Comparison of ENCODE assay signal across 21 cellular contexts in the genomic region with DNA sequence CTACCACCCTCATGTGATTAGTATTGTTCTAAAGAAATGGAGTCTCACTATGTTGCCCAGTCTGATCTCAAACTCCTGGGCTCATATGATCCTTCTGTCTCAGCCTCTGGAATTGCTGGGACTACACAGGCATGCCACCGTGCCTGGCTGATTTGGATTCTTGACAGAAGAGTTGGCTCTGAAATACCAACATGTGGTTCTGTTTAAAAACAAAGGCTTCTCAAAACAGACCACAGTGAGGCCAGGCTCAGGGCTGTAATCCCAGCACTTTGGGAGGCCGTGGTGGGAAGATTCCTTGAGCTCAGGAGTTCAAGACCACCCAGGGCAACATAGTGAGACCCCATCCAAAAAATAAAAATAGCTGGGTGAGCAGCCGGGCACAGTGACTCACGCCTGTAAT.
DNase-seq lines count a peak whose midpoint lies in the region; ATAC-seq and TF ChIP-seq lines count a peak whose summit lies in the region.
"Had no signal": no experiment of that assay in that cellular context is flagged by ENCODE, and none has a peak within 500 bp of the region (broad histone marks: within the 10 kb centered on the region; RNA-seq: fewer than 3 reads in every experiment).

No MANE protein-coding gene starts in this region.

- H3K27ac ChIP-seq in CD8-positive, alpha-beta T cell (ENCODE audit: low read depth, low read length) = no peak overlapping the region
- no peak overlapping the region for H3K27ac ChIP-seq in IMR-90 (ENCODE audit: insufficient read depth, low read length)
- H3K27ac ChIP-seq: body of pancreas had no signal

- H3K4me1 ChIP-seq in CD8-positive, alpha-beta T cell (ENCODE audit: insufficient read depth, low read length) = no peaks in the 10 kb centered on the region
- H3K4me1 ChIP-seq in IMR-90 (ENCODE audit: control insufficient read depth, insufficient read depth, low read length) = no peaks in the 10 kb centered on the region
- H3K4me1 ChIP-seq: body of pancreas had no signal

- no peak for ATAC-seq in CD8-positive, alpha-beta T cell
- peak; percentile 48; the same call in 1 of the 2 replicates for ATAC-seq in IMR-90 (ENCODE audit: low read depth)
- ATAC-seq: activated CD4-positive, CD25-positive, alpha-beta regulatory T cell treated with anti-CD3 and anti-CD28 coated beads, Interleukin-2, amount 50 U/mL, for 24 hours; body of pancreas; K562; Panc1 had no signal

- POLR2A ChIA-PET in CD8-positive, alpha-beta T cell (lab: Charles Lee) = no interaction called here
- POLR2A ChIA-PET in IMR-90 (lab: Charles Lee; ENCODE audit: unreplicated experiment) = no interaction called here

- H3K4me3 Mint-ChIP-seq in CD8-positive, alpha-beta T cell = no peak overlapping the region
- no peak overlapping the region for H3K4me3 Mint-ChIP-seq in CD14-positive monocyte

- WGBS in IMR-90 (ENCODE audit: extremely low coverage in 2 of 2, insufficient read length in 1 of 2), 2 experiments = 40% methylated on average over 2 of the region's 4 CpGs; no CpG with 5 or more reads in 1 of the 2 experiments

- in situ Hi-C loops in IMR-90 (cut with MboI; ENCODE audit: low sequenced_read_pairs) = no loop called here

- no peak overlapping the region for H2BK20ac ChIP-seq in IMR-90 (ENCODE audit: low read depth, low read length)

- TF ChIP-seq POLR2A in IMR-90 (IDR thresholded peaks at IDR 0.05; ENCODE audit: low read depth, low read length) = no peak

- H3K4me2 ChIP-seq in IMR-90 (ENCODE audit: low read depth, low read length) = no peak overlapping the region

- H3K9me1 ChIP-seq in IMR-90 (ENCODE audit: insufficient read depth, low read length) = peaks cover 3% of the 10 kb centered on the region; the same call in 1 of the 2 replicates

- TF ChIP-seq RAD21 in IMR-90 (IDR thresholded peaks at IDR 0.05; ENCODE audit: low read length) = no peak

- no peak overlapping the region for H3K9ac ChIP-seq in IMR-90 (ENCODE audit: low read depth, low read length)

- no peak for DNase-seq in CD8-positive, alpha-beta T cell
- DNase-seq in IMR-90 (peak; percentile 33), brain pericyte (ENCODE audit: low read depth, low spot score) (peak; percentile 46), myocyte (ENCODE audit: low read depth) (peak; percentile 65), kidney tubule cell (ENCODE audit: low spot score) (no peak), NCI-H1092 treated with DMSO at 0.1 percent for 48 hours (lab: John Stamatoyannopoulos, UW) (no peak), CD14-positive monocyte (ENCODE audit: low spot score) (no peak), activated gamma-delta T cell (lab: John Stamatoyannopoulos, UW) (no peak)
- DNase-seq: activated CD8-positive, alpha-beta memory T cell treated with anti-CD3 and anti-CD28 coated beads for 24 hours; activated naive CD4-positive, alpha-beta T cell treated with anti-CD3 and anti-CD28 coated beads, Interleukin-2, amount 50 U/mL, for 16 hours; activated T-cell treated with anti-CD3 and anti-CD28 coated beads, Interleukin-2, amount 50 U/mL, for 48 hours; body of pancreas; DMS 273 treated with DMSO at 0.1 percent for 48 hours; foreskin melanocyte; hippocampal formation; NCI-H187 treated with DMSO at 0.1 percent for 48 hours; NK-92 treated with Interleukin-12 subunit alpha and Interleukin-12 subunit beta, amount 100 ng/mL, for 24 hours had no signal

- H3K56ac ChIP-seq in IMR-90 (ENCODE audit: extremely low read depth, insufficient read depth, low read length) = no peak overlapping the region

- H3K9me3 Mint-ChIP-seq in CD8-positive, alpha-beta T cell = no peaks in the 10 kb centered on the region
- H3K9me3 Mint-ChIP-seq in CD14-positive monocyte = peaks cover 0 to 8% (median 2%) of the 10 kb centered on the region in 7 donors

- no peak overlapping the region for H3K4ac ChIP-seq in IMR-90 (ENCODE audit: low read depth, low read length)

- H3K4me1 Mint-ChIP-seq in CD8-positive, alpha-beta T cell (ENCODE audit: low read depth) = peaks cover 14% of the 10 kb centered on the region
- no peaks in the 10 kb centered on the region for H3K4me1 Mint-ChIP-seq in CD14-positive monocyte

- H3K79me1 ChIP-seq in IMR-90 (ENCODE audit: low read depth in 1 of 2, low read length in 2 of 2) = peaks cover 3 to 6% of the 10 kb centered on the region in 2 experiments; a peak in 1 of 4 replicates

- no peaks in the 10 kb centered on the region for H3K27me3 ChIP-seq in CD8-positive, alpha-beta T cell (ENCODE audit: insufficient read depth, low read length)
- H3K27me3 ChIP-seq in IMR-90 (ENCODE audit: control insufficient read depth, insufficient read depth, low read length) = no peaks in the 10 kb centered on the region
- H3K27me3 ChIP-seq: body of pancreas had no signal

- no peak overlapping the region for H2AK9ac ChIP-seq in IMR-90 (replicated peaks; ENCODE audit: low read depth, low read length, poor library complexity)

- dilution Hi-C loops in IMR-90 (cut with HindIII; ENCODE audit: low sequenced_read_pairs, unreplicated experiment) = no loop called here

- no peaks in the 10 kb centered on the region for H3K36me3 ChIP-seq in CD8-positive, alpha-beta T cell (ENCODE audit: insufficient read depth, low read length)
- H3K36me3 ChIP-seq in IMR-90 (ENCODE audit: control insufficient read depth, insufficient read depth, low read length) = peaks cover 11% of the 10 kb centered on the region

- H3K18ac ChIP-seq in IMR-90 (ENCODE audit: low read depth, low read length) = no peak overlapping the region

- no peaks in the 10 kb centered on the region for H4K20me1 ChIP-seq in IMR-90 (ENCODE audit: insufficient read depth, low read length)

- H2BK120ac ChIP-seq in IMR-90 (ENCODE audit: low read depth, low read length) = no peak overlapping the region

- H2BK5ac ChIP-seq in IMR-90 (ENCODE audit: low read depth, low read length, poor library complexity, severe bottlenecking) = no peak overlapping the region

- H2AFZ ChIP-seq in IMR-90 (replicated peaks; ENCODE audit: low read length, poor library complexity) = no peak overlapping the region

- H3K27me3 Mint-ChIP-seq in CD8-positive, alpha-beta T cell (ENCODE audit: low read depth) = no peaks in the 10 kb centered on the region
- H3K27me3 Mint-ChIP-seq in CD14-positive monocyte (ENCODE audit: low read depth in 3 of 3) = peaks cover 0 to 4% (median 2%) of the 10 kb centered on the region in 3 donors

- peaks cover 56% of the 10 kb centered on the region for H3K36me3 Mint-ChIP-seq in CD8-positive, alpha-beta T cell
- H3K36me3 Mint-ChIP-seq in CD14-positive monocyte = peaks cover 30 to 40% of the 10 kb centered on the region in 2 donors

- BruUV-seq in IMR-90 (replicated peaks; lab: Mats Ljungman, UMichigan) = no TSS peak

- TF ChIP-seq CTCF in CD8-positive, alpha-beta T cell (IDR thresholded peaks at IDR 0.05) = no peak
- TF ChIP-seq CTCF in IMR-90 (conservative IDR thresholded peaks at IDR 0.05; ENCODE audit: low read depth, low read length) (no peak), CD14-positive monocyte (IDR thresholded peaks at IDR 0.05) (no peak)

- H3K27ac Mint-ChIP-seq in CD8-positive, alpha-beta T cell = peak overlapping the region; percentile 49
- peak overlapping the region in 1 of 7 donors; percentile 15 for H3K27ac Mint-ChIP-seq in CD14-positive monocyte

- intact Hi-C loops in CD8-positive, alpha-beta T cell (cut with DNase I, micrococcal nuclease) = no loop called here
- intact Hi-C loops in IMR-90 (cut with micrococcal nuclease) (no loop called here), CD14-positive monocyte (cut with micrococcal nuclease) (no loop called here)

- no peak overlapping the region for H3K23ac ChIP-seq in IMR-90 (ENCODE audit: low read depth, low read length)

- no peak overlapping the region for H4K8ac ChIP-seq in IMR-90 (ENCODE audit: low read depth in 2 of 2, low read length in 2 of 2)

- no peak overlapping the region for H4K5ac ChIP-seq in IMR-90 (ENCODE audit: low read depth, low read length)

- no peak overlapping the region for H3K14ac ChIP-seq in IMR-90 (replicated peaks; ENCODE audit: low read depth, low read length)

- H3K9me3 ChIP-seq in CD8-positive, alpha-beta T cell (ENCODE audit: low read length) = no peaks in the 10 kb centered on the region
- no peaks in the 10 kb centered on the region for H3K9me3 ChIP-seq in IMR-90 (ENCODE audit: control insufficient read depth, insufficient read depth, low read length)
- H3K9me3 ChIP-seq: body of pancreas had no signal

- H2AK5ac ChIP-seq in IMR-90 (ENCODE audit: low read depth, low read length) = no peak overlapping the region

- H3K4me3 ChIP-seq in CD8-positive, alpha-beta T cell (ENCODE audit: low read depth, low read length) = no peak overlapping the region
- H3K4me3 ChIP-seq in IMR-90 (ENCODE audit: insufficient read depth, low read depth, low read length) = no peak overlapping the region
- H3K4me3 ChIP-seq: body of pancreas, K562, lung had no signal

- CTCF ChIA-PET in CD8-positive, alpha-beta T cell (lab: Charles Lee) = no interaction called here
- CTCF ChIA-PET in IMR-90 (lab: Yijun Ruan, JAX) = no interaction called here

- H4K91ac ChIP-seq in IMR-90 (ENCODE audit: insufficient read depth, low read depth, low read length) = no peak overlapping the region

- H2BK15ac ChIP-seq in IMR-90 (ENCODE audit: low read depth, low read length) = no peak overlapping the region

TF ChIP-seq in IMR-90, 13 proteins besides CTCF, POLR2A, EP300 and RAD21:
- no peak for TF ChIP-seq RCOR1 (IDR thresholded peaks at IDR 0.05; ENCODE audit: insufficient replicate concordance, low read length)
- TF ChIP-seq RFX5 (IDR thresholded peaks at IDR 0.05; ENCODE audit: low read depth, low read length) = no peak
- TF ChIP-seq CHD1 (IDR thresholded peaks at IDR 0.05; ENCODE audit: low read depth, low read length) = no peak
- no peak for TF ChIP-seq MAZ (IDR thresholded peaks at IDR 0.05; ENCODE audit: borderline replicate concordance, low read depth, low read length)

Comparison
In these comparisons a context has a peak if more than half of its experiments do, and no peak if none do; other contexts are left out.
1. DNase-seq: peak in IMR-90 (single experiment), brain pericyte (single experiment) and myocyte (single experiment); none in CD8-positive, alpha-beta T cell (0 of 7), kidney tubule cell (single experiment), NCI-H1092 treated with DMSO at 0.1 percent for 48 hours (single experiment), CD14-positive monocyte (single experiment) and activated gamma-delta T cell (single experiment).